ENCODE assay signal across 24 cellular contexts in the genomic region with DNA sequence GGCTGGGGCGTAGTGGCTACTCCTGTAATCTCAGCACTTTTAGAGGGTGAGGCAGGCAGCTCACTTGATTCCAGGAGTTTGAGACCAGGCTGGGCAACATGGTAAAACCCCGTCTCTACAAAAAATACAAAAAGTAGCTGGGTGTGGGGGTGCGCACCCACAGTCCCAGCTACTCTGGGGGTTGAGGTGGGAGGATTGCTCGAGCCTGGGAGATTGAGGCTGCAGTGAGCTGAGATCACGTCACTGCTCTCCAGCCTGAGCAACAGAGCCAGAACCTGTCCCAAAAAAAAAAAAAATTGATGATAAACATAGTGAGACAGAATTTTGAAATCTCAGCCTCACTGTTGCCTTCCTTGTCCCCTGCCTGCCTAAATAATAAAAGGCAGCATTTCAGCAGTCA.
"Had no signal": no experiment of that assay in that cellular context is flagged by ENCODE, and none has a peak within 500 bp of the region (broad histone marks: within the 10 kb centered on the region; RNA-seq: fewer than 3 reads in every experiment).

No MANE protein-coding gene starts in this region.

- H3K4me1 ChIP-seq: esophagus squamous epithelium, gastroesophageal sphincter had no signal

- DNase-seq: activated CD4-positive, alpha-beta memory T cell treated with anti-CD3 and anti-CD28 coated beads for 36 hours; activated CD4-positive, alpha-beta T cell treated with anti-CD3 and anti-CD28 coated beads for 36 hours; activated CD4-positive, alpha-beta T cell treated with anti-CD3 and anti-CD28 coated beads, Interleukin-2, amount 10 ng/mL, durations not matched to agents 24 days and 14 days; activated CD4-positive, CD25-positive, alpha-beta regulatory T cell; activated CD4-positive, CD25-positive, alpha-beta regulatory T cell treated with anti-CD3 and anti-CD28 coated beads, Interleukin-2, amount 50 U/mL, for 72 hours; activated CD8-positive, alpha-beta memory T cell treated with anti-CD3 and anti-CD28 coated beads, Interleukin-2, amount 10 ng/mL, durations not matched to agents 7 days and 5 days; activated CD8-positive, alpha-beta memory T cell treated with anti-CD3 and anti-CD28 coated beads, Interleukin-2, amount 50 U/mL, for 4 hours; activated CD8-positive, alpha-beta T cell treated with anti-CD3 and anti-CD28 coated beads, Interleukin-2, amount 10 ng/mL, durations not matched to agents 7 days and 5 days; activated effector memory CD4-positive, alpha-beta T cell treated with anti-CD3 and anti-CD28 coated beads, Interleukin-2, amount 50 U/mL, for 16 hours; activated naive CD4-positive, alpha-beta T cell treated with anti-CD3 and anti-CD28 coated beads for 36 hours; activated naive CD8-positive, alpha-beta T cell treated with anti-CD3 and anti-CD28 coated beads, Interleukin-2, amount 10 ng/mL, durations not matched to agents 7 days and 5 days; activated T-cell treated with anti-CD3 and anti-CD28 coated beads, Interleukin-2, amount 50 U/mL, for 4 hours; amniotic stem cell; anterior cingulate cortex; effector CD8-positive, alpha-beta T cell; esophagus squamous epithelium; foreskin melanocyte; SW 1271; T-cell had no signal

- ATAC-seq: activated CD4-positive, alpha-beta T cell treated with anti-CD3 and anti-CD28 coated beads for 36 hours; activated CD8-positive, alpha-beta memory T cell treated with anti-CD3 and anti-CD28 coated beads, Interleukin-2, amount 10 ng/mL, durations not matched to agents 7 days and 5 days; activated CD8-positive, alpha-beta T cell treated with anti-CD3 and anti-CD28 coated beads, Interleukin-2, amount 10 ng/mL, durations not matched to agents 7 days and 5 days; activated T-cell treated with anti-CD3 and anti-CD28 coated beads, Interleukin-2, amount 50 U/mL, for 4 hours; activated T-helper 17 cell treated with anti-CD3 and anti-CD28 coated beads, Interleukin-2, amount 50 U/mL, for 72 hours; gastroesophageal sphincter; T-cell had no signal

- H3K9me3 Mint-ChIP-seq: activated CD4-positive, alpha-beta memory T cell treated with anti-CD3 and anti-CD28 coated beads for 36 hours; activated CD4-positive, alpha-beta T cell treated with anti-CD3 and anti-CD28 coated beads, Interleukin-2, amount 10 ng/mL, durations not matched to agents 24 days and 14 days; activated naive CD4-positive, alpha-beta T cell treated with anti-CD3 and anti-CD28 coated beads for 36 hours; activated naive CD4-positive, alpha-beta T cell treated with anti-CD3 and anti-CD28 coated beads, Interleukin-2, amount 50 U/mL, for 24 hours; activated naive CD8-positive, alpha-beta T cell treated with anti-CD3 and anti-CD28 coated beads, Interleukin-2, amount 10 ng/mL, durations not matched to agents 7 days and 5 days; activated T-cell treated with anti-CD3 and anti-CD28 coated beads, Interleukin-2, amount 50 U/mL, for 4 hours; activated T-helper 17 cell treated with anti-CD3 and anti-CD28 coated beads, Interleukin-2, amount 50 U/mL, for 72 hours; T-cell; T-helper 1 cell treated with Interleukin-12 subunit alpha and Interleukin-12 subunit beta and Interleukin-4 antibody, amounts not matched to agents 30 μg/mL and 1 μg/mL, for 36 hours had no signal

- H3K4me3 Mint-ChIP-seq: activated CD4-positive, alpha-beta memory T cell treated with anti-CD3 and anti-CD28 coated beads for 36 hours; activated CD4-positive, alpha-beta T cell treated with anti-CD3 and anti-CD28 coated beads for 36 hours; activated CD4-positive, alpha-beta T cell treated with anti-CD3 and anti-CD28 coated beads, Interleukin-2, amount 10 ng/mL, durations not matched to agents 24 days and 14 days; activated CD8-positive, alpha-beta memory T cell treated with anti-CD3 and anti-CD28 coated beads, Interleukin-2, amount 10 ng/mL, durations not matched to agents 7 days and 5 days; activated CD8-positive, alpha-beta T cell treated with anti-CD3 and anti-CD28 coated beads, Interleukin-2, amount 10 ng/mL, durations not matched to agents 7 days and 5 days; activated naive CD4-positive, alpha-beta T cell treated with anti-CD3 and anti-CD28 coated beads for 36 hours; activated naive CD4-positive, alpha-beta T cell treated with anti-CD3 and anti-CD28 coated beads, Interleukin-2, amount 50 U/mL, for 24 hours; activated naive CD8-positive, alpha-beta T cell treated with anti-CD3 and anti-CD28 coated beads, Interleukin-2, amount 10 ng/mL, durations not matched to agents 7 days and 5 days; activated T-cell treated with anti-CD3 and anti-CD28 coated beads, Interleukin-2, amount 50 U/mL, for 4 hours; activated T-helper 17 cell treated with anti-CD3 and anti-CD28 coated beads, Interleukin-2, amount 50 U/mL, for 72 hours; T-cell; T-helper 1 cell treated with Interleukin-12 subunit alpha and Interleukin-12 subunit beta and Interleukin-4 antibody, amounts not matched to agents 30 μg/mL and 1 μg/mL, for 36 hours had no signal

- H3K4me3 ChIP-seq: esophagus squamous epithelium, gastroesophageal sphincter had no signal

- H3K4me1 Mint-ChIP-seq: activated CD4-positive, alpha-beta T cell treated with anti-CD3 and anti-CD28 coated beads for 36 hours; activated naive CD4-positive, alpha-beta T cell treated with anti-CD3 and anti-CD28 coated beads, Interleukin-2, amount 50 U/mL, for 24 hours; activated T-helper 17 cell treated with anti-CD3 and anti-CD28 coated beads, Interleukin-2, amount 50 U/mL, for 72 hours had no signal

- H3K27me3 Mint-ChIP-seq: activated CD4-positive, alpha-beta memory T cell treated with anti-CD3 and anti-CD28 coated beads for 36 hours; activated CD4-positive, alpha-beta T cell treated with anti-CD3 and anti-CD28 coated beads for 36 hours; activated CD4-positive, alpha-beta T cell treated with anti-CD3 and anti-CD28 coated beads, Interleukin-2, amount 10 ng/mL, durations not matched to agents 24 days and 14 days; activated CD8-positive, alpha-beta memory T cell treated with anti-CD3 and anti-CD28 coated beads, Interleukin-2, amount 10 ng/mL, durations not matched to agents 7 days and 5 days; activated naive CD4-positive, alpha-beta T cell treated with anti-CD3 and anti-CD28 coated beads, Interleukin-2, amount 50 U/mL, for 24 hours; activated naive CD8-positive, alpha-beta T cell treated with anti-CD3 and anti-CD28 coated beads, Interleukin-2, amount 10 ng/mL, durations not matched to agents 7 days and 5 days; activated T-helper 17 cell treated with anti-CD3 and anti-CD28 coated beads, Interleukin-2, amount 50 U/mL, for 72 hours; T-cell had no signal

- H3K27ac Mint-ChIP-seq: activated CD4-positive, alpha-beta memory T cell treated with anti-CD3 and anti-CD28 coated beads for 36 hours; activated CD4-positive, alpha-beta T cell treated with anti-CD3 and anti-CD28 coated beads for 36 hours; activated CD4-positive, alpha-beta T cell treated with anti-CD3 and anti-CD28 coated beads, Interleukin-2, amount 10 ng/mL, durations not matched to agents 24 days and 14 days; activated CD8-positive, alpha-beta memory T cell treated with anti-CD3 and anti-CD28 coated beads, Interleukin-2, amount 10 ng/mL, durations not matched to agents 7 days and 5 days; activated CD8-positive, alpha-beta T cell treated with anti-CD3 and anti-CD28 coated beads, Interleukin-2, amount 10 ng/mL, durations not matched to agents 7 days and 5 days; activated naive CD4-positive, alpha-beta T cell treated with anti-CD3 and anti-CD28 coated beads for 36 hours; activated naive CD4-positive, alpha-beta T cell treated with anti-CD3 and anti-CD28 coated beads, Interleukin-2, amount 50 U/mL, for 24 hours; activated naive CD8-positive, alpha-beta T cell treated with anti-CD3 and anti-CD28 coated beads, Interleukin-2, amount 10 ng/mL, durations not matched to agents 7 days and 5 days; activated T-helper 17 cell treated with anti-CD3 and anti-CD28 coated beads, Interleukin-2, amount 50 U/mL, for 72 hours; T-cell; T-helper 1 cell treated with Interleukin-12 subunit alpha and Interleukin-12 subunit beta and Interleukin-4 antibody, amounts not matched to agents 30 μg/mL and 1 μg/mL, for 36 hours had no signal

- H3K27ac ChIP-seq: epithelial cell of prostate, esophagus squamous epithelium, gastroesophageal sphincter had no signal

- H3K27me3 ChIP-seq: esophagus squamous epithelium, gastroesophageal sphincter had no signal

- H3K9me3 ChIP-seq: esophagus squamous epithelium, gastroesophageal sphincter had no signal
